ENCODE assay signal across 1 cellular context in genomic region chr11:58578635-58579191, GRCh38.
TF ChIP-seq lines count a peak whose summit lies in the region.

Gene ZFP91, plus strand, starts transcription at chr11:58579063. Its CDS starts 219 bp downstream, at chr11:58579282.

TF ChIP-seq in SK-N-SH, 30 proteins besides CTCF, POLR2A, EP300 and RAD21:
- TF ChIP-seq ZBTB33 (IDR thresholded peaks at IDR 0.05; ENCODE audit: borderline replicate concordance, low read depth): peak; percentile 98
- TF ChIP-seq JUND (IDR thresholded peaks at IDR 0.05): no peak
- TF ChIP-seq USF2 (IDR thresholded peaks at IDR 0.05; ENCODE audit: borderline replicate concordance, low read depth, low read length): no peak
- TF ChIP-seq FOXM1 (IDR thresholded peaks at IDR 0.05; ENCODE audit: low read depth): no peak
- TF ChIP-seq TCF12 (IDR thresholded peaks at IDR 0.05): no peak
- TF ChIP-seq NRF1 (IDR thresholded peaks at IDR 0.05; ENCODE audit: low read depth, low read length): peak; percentile 67
- TF ChIP-seq EZH2phosphoT487 (IDR thresholded peaks at IDR 0.05; ENCODE audit: borderline replicate concordance, low read depth): no peak
- TF ChIP-seq FOXJ3 (CRISPR knock-in tag; IDR thresholded peaks at IDR 0.05): no peak
- no peak for TF ChIP-seq FOSL2 (IDR thresholded peaks at IDR 0.05; ENCODE audit: borderline replicate concordance, low read depth)
- peak; percentile 47; the same call in 1 of the 2 replicates for TF ChIP-seq MAX (IDR thresholded peaks at IDR 0.05; ENCODE audit: low read depth)
- TF ChIP-seq RXRA (IDR thresholded peaks at IDR 0.05; ENCODE audit: borderline replicate concordance, low read depth): no peak; the same call in 1 of the 2 replicates
- no peak for TF ChIP-seq YY1 (IDR thresholded peaks at IDR 0.05; ENCODE audit: low read depth)
- TF ChIP-seq RCOR1 (IDR thresholded peaks at IDR 0.05; ENCODE audit: low read length): no peak
- peak; percentile 89 for TF ChIP-seq PBX3 (IDR thresholded peaks at IDR 0.05)
- no peak for TF ChIP-seq ELF1 (IDR thresholded peaks at IDR 0.05)
- no peak for TF ChIP-seq MEF2A (IDR thresholded peaks at IDR 0.05; ENCODE audit: borderline replicate concordance, low read depth)
- TF ChIP-seq RFX5 (IDR thresholded peaks at IDR 0.05; ENCODE audit: low read length): 0 out of 2 replicates have a peak, but pooled peaks have one; percentile 7
- TF ChIP-seq TAF1 (IDR thresholded peaks at IDR 0.05; ENCODE audit: borderline replicate concordance, low read depth, low read length): no peak; the same call in 1 of the 2 replicates
- TF ChIP-seq SIN3A (IDR thresholded peaks at IDR 0.05; ENCODE audit: borderline replicate concordance, low read depth, low read length): peak; percentile 92
- peak; percentile 99 for TF ChIP-seq CHD2 (IDR thresholded peaks at IDR 0.05; ENCODE audit: low read length, partially characterized antibody)
- TF ChIP-seq, protein P1, sequence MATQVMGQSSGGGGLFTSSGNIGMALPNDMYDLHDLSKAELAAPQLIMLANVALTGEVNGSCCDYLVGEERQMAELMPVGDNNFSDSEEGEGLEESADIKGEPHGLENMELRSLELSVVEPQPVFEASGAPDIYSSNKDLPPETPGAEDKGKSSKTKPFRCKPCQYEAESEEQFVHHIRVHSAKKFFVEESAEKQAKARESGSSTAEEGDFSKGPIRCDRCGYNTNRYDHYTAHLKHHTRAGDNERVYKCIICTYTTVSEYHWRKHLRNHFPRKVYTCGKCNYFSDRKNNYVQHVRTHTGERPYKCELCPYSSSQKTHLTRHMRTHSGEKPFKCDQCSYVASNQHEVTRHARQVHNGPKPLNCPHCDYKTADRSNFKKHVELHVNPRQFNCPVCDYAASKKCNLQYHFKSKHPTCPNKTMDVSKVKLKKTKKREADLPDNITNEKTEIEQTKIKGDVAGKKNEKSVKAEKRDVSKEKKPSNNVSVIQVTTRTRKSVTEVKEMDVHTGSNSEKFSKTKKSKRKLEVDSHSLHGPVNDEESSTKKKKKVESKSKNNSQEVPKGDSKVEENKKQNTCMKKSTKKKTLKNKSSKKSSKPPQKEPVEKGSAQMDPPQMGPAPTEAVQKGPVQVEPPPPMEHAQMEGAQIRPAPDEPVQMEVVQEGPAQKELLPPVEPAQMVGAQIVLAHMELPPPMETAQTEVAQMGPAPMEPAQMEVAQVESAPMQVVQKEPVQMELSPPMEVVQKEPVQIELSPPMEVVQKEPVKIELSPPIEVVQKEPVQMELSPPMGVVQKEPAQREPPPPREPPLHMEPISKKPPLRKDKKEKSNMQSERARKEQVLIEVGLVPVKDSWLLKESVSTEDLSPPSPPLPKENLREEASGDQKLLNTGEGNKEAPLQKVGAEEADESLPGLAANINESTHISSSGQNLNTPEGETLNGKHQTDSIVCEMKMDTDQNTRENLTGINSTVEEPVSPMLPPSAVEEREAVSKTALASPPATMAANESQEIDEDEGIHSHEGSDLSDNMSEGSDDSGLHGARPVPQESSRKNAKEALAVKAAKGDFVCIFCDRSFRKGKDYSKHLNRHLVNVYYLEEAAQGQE (IDR thresholded peaks at IDR 0.05; ENCODE audit: low read depth, low read length): no peak; the same call in 1 of the 2 replicates
- TF ChIP-seq POLR2AphosphoS5 (IDR thresholded peaks at IDR 0.05; ENCODE audit: low read depth, low read length): no peak
- no peak for TF ChIP-seq GATA2 (CRISPR knock-in tag; IDR thresholded peaks at IDR 0.05)
- TF ChIP-seq, protein P2, sequence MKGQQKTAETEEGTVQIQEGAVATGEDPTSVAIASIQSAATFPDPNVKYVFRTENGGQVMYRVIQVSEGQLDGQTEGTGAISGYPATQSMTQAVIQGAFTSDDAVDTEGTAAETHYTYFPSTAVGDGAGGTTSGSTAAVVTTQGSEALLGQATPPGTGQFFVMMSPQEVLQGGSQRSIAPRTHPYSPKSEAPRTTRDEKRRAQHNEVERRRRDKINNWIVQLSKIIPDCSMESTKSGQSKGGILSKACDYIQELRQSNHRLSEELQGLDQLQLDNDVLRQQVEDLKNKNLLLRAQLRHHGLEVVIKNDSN (IDR thresholded peaks at IDR 0.05; ENCODE audit: borderline replicate concordance, low read depth): no peak
- TF ChIP-seq MXI1 (IDR thresholded peaks at IDR 0.05; ENCODE audit: low read depth, low read length): no peak
- TF ChIP-seq, protein P3, sequence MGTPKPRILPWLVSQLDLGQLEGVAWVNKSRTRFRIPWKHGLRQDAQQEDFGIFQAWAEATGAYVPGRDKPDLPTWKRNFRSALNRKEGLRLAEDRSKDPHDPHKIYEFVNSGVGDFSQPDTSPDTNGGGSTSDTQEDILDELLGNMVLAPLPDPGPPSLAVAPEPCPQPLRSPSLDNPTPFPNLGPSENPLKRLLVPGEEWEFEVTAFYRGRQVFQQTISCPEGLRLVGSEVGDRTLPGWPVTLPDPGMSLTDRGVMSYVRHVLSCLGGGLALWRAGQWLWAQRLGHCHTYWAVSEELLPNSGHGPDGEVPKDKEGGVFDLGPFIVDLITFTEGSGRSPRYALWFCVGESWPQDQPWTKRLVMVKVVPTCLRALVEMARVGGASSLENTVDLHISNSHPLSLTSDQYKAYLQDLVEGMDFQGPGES (IDR thresholded peaks at IDR 0.05; ENCODE audit: low read depth, low read length): peak; percentile 35; the same call in 1 of the 2 replicates
- no peak for TF ChIP-seq SMC3 (IDR thresholded peaks at IDR 0.05; ENCODE audit: low read depth, low read length)
- no peak for TF ChIP-seq GABPA (IDR thresholded peaks at IDR 0.05; ENCODE audit: low read depth)
- TF ChIP-seq NFIC (IDR thresholded peaks at IDR 0.05; ENCODE audit: borderline replicate concordance): no peak
- TF ChIP-seq TEAD4 (IDR thresholded peaks at IDR 0.05; ENCODE audit: borderline replicate concordance, insufficient read depth): no peak
